In the genomic region with DNA sequence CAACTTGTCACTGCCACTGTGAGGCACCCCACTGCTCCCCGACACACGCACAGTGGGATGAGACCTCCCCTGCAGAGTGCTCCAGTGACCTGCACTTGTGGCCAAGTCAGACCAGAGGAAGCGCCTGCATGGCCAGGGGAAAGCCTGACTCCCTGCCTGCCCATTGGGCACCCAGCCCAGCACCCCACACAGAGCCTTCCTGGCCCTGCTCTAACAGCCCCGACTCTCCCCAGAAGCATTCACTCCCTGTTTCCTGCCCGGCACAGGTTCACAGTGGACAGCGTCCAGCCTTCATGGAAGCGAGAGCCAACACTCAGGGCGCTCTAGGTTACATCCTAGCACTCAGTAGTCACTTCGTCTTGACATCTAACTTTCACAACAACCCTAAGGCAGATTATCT, we compare ENCODE assay signal across 16 cellular contexts. TPM values are rescaled to one million over a fixed set of nuclear protein-coding genes. Genes with fewer than 3 reads are reported as not detected.
A peak's percentile ranks its signal among the peaks of the same experiment; 100 is the strongest.
DNase-seq lines count a peak whose midpoint lies in the region; ATAC-seq and TF ChIP-seq lines count a peak whose summit lies in the region.
"Had no signal": no experiment of that assay in that cellular context is flagged by ENCODE, and none has a peak within 500 bp of the region (broad histone marks: within the 10 kb centered on the region; RNA-seq: fewer than 3 reads in every experiment).

No MANE protein-coding gene starts in this region.

- H3K27me3 ChIP-seq in BLaER1 (no peaks in the 10 kb centered on the region), heart right ventricle (no peaks in the 10 kb centered on the region), osteoblast (ENCODE audit: insufficient read depth, low read length) (no peaks in the 10 kb centered on the region), mesendoderm (ENCODE audit: insufficient read depth, low read length, poor library complexity) (no peaks in the 10 kb centered on the region), BE2C (no peaks in the 10 kb centered on the region)

- H3K27me3 Mint-ChIP-seq in WTC11 (ENCODE audit: low read depth) = no peaks in the 10 kb centered on the region

- H2BK120ac ChIP-seq in mesendoderm (ENCODE audit: low read depth, low read length) = no peak overlapping the region

- H3K56ac ChIP-seq in mesendoderm (ENCODE audit: low read length) = no peak overlapping the region

- peak overlapping the region; percentile 90 for H3K4me2 ChIP-seq in BLaER1
- H3K4me2 ChIP-seq in osteoblast (ENCODE audit: insufficient read depth, low read length) = no peak overlapping the region
- no peak overlapping the region for H3K4me2 ChIP-seq in mesendoderm (ENCODE audit: low read length)

- H2BK5ac ChIP-seq in mesendoderm (ENCODE audit: low read length) = no peak overlapping the region

- peak overlapping the region; percentile 16; the same call in 1 of the 2 replicates for H3K27ac ChIP-seq in BLaER1
- peak overlapping the region in 6 of 10 donors; percentile 25 to 65 (median 30) for H3K27ac ChIP-seq in heart right ventricle
- no peak overlapping the region for H3K27ac ChIP-seq in osteoblast (ENCODE audit: low read depth, low read length)
- no peak overlapping the region for H3K27ac ChIP-seq in mesendoderm (ENCODE audit: low read depth, low read length)

- peak overlapping the region; percentile 70 for H3K27ac Mint-ChIP-seq in WTC11

- H3K4me3 ChIP-seq in BLaER1 (no peak overlapping the region), heart right ventricle (peak overlapping the region in 1 of 10 donors; percentile 1), osteoblast (ENCODE audit: insufficient read depth, low read length) (no peak overlapping the region), mesendoderm (ENCODE audit: low read length) (no peak overlapping the region), BE2C (ENCODE audit: low read depth, low read length) (no peak overlapping the region)
- H3K4me3 ChIP-seq: HAP-1, K562 had no signal

- no peak overlapping the region for H2AFZ ChIP-seq in osteoblast (ENCODE audit: low read length)

- H3K79me2 ChIP-seq in osteoblast (ENCODE audit: insufficient read depth, low read length) (no peaks in the 10 kb centered on the region), mesendoderm (ENCODE audit: control insufficient read depth, insufficient read depth, low read length) (peaks cover 73% of the 10 kb centered on the region)

- no peak overlapping the region for H4K8ac ChIP-seq in mesendoderm (ENCODE audit: low read depth, low read length)

- no peak overlapping the region for H2BK15ac ChIP-seq in mesendoderm (replicated peaks; ENCODE audit: low read depth)

- no peaks in the 10 kb centered on the region for H3K9me3 Mint-ChIP-seq in WTC11
- H3K9me3 Mint-ChIP-seq: CD14-positive monocyte had no signal

- H4K20me1 ChIP-seq in BLaER1 (no peaks in the 10 kb centered on the region), osteoblast (ENCODE audit: insufficient read depth, low read length) (no peaks in the 10 kb centered on the region)

- no peak overlapping the region for H3K4me3 Mint-ChIP-seq in WTC11
- H3K4me3 Mint-ChIP-seq: CD14-positive monocyte had no signal

- no peak overlapping the region for H3K4ac ChIP-seq in mesendoderm (ENCODE audit: low read depth, low read length)

- peaks cover 33% of the 10 kb centered on the region for H3K79me1 ChIP-seq in mesendoderm (ENCODE audit: low read length)

- CTCF ChIA-PET in WTC11 (lab: Charles Lee) = interaction anchor here (1.3 to 5.3 kb wide), 3 partner anchors 19 to 62 kb away, joined by 6 to 122 read pairs (median 8); no protein-coding TSS in a partner anchor

- DNase-seq in WTC11 (ENCODE audit: low spot score) = no peak
- DNase-seq in heart right ventricle = peak in 1 of 2 donors; percentile 31
- peak; percentile 62 for DNase-seq in osteoblast (ENCODE audit: insufficient read length, low spot score, missing footprints)
- DNase-seq in mesendoderm = no peak
- no peak for DNase-seq in BE2C
- DNase-seq: Caco-2, NCI-H1092, NCI-H446 treated with DMSO at 0.1 percent for 48 hours, NCI-H774, SIG-M5 had no signal

- H3K9ac ChIP-seq in BLaER1 (peak overlapping the region; percentile 28; the same call in 1 of the 2 replicates), mesendoderm (ENCODE audit: low read length) (no peak overlapping the region)

- TF ChIP-seq CTCF in WTC11 (IDR thresholded peaks at IDR 0.05) (no peak), heart right ventricle (IDR thresholded peaks at IDR 0.05) (no peak), osteoblast (IDR thresholded peaks at IDR 0.05; ENCODE audit: extremely low read depth, low read depth, low read length) (no peak), BE2C (IDR thresholded peaks at IDR 0.05; ENCODE audit: low read depth, low read length) (no peak)

- H3K4me1 Mint-ChIP-seq in WTC11 = peaks cover 40% of the 10 kb centered on the region
- H3K4me1 Mint-ChIP-seq: CD14-positive monocyte had no signal

- H3K18ac ChIP-seq in mesendoderm (ENCODE audit: low read length) = no peak overlapping the region

- intact Hi-C loops in heart right ventricle (cut with DNase I) = no loop called here

- no peak overlapping the region for H3K23ac ChIP-seq in mesendoderm (ENCODE audit: low read length)

- peaks cover 93% of the 10 kb centered on the region for H3K4me1 ChIP-seq in BLaER1
- peaks cover 7 to 86% (median 42%) of the 10 kb centered on the region in 9 donors for H3K4me1 ChIP-seq in heart right ventricle
- peaks cover 15% of the 10 kb centered on the region for H3K4me1 ChIP-seq in osteoblast (ENCODE audit: insufficient read depth, low read length)
- H3K4me1 ChIP-seq in mesendoderm (ENCODE audit: control insufficient read depth, low read depth, low read length) = peaks cover 2% of the 10 kb centered on the region
- no peaks in the 10 kb centered on the region for H3K4me1 ChIP-seq in BE2C
- H3K4me1 ChIP-seq: Caco-2, HAP-1 had no signal

- no peak for ATAC-seq in WTC11
- peak in 7 of 8 donors; percentile 4 to 54 (median 34) for ATAC-seq in heart right ventricle
- ATAC-seq in HG03175 (IDR thresholded peaks at IDR 0.05; ENCODE audit: unreplicated experiment) = no peak
- ATAC-seq in HG03280 (IDR thresholded peaks at IDR 0.05; ENCODE audit: unreplicated experiment) = no peak
- ATAC-seq: K562 had no signal

- no peak overlapping the region for H2AK5ac ChIP-seq in mesendoderm (ENCODE audit: low read length)

- 22 to 42% methylated on average over 9 of the region's 9 CpGs for WGBS in heart right ventricle, 2 donors
- no CpG with 5 or more reads among the region's 9 CpGs for WGBS in mesendoderm (ENCODE audit: extremely low coverage, insufficient coverage, low lambda C conversion rate)

- H4K5ac ChIP-seq in mesendoderm (ENCODE audit: low read length) = no peak overlapping the region

- H3K36me3 ChIP-seq in BLaER1 = no peaks in the 10 kb centered on the region
- peaks cover 0 to 18% (median 0%) of the 10 kb centered on the region in 9 donors for H3K36me3 ChIP-seq in heart right ventricle
- no peaks in the 10 kb centered on the region for H3K36me3 ChIP-seq in osteoblast (ENCODE audit: insufficient read depth, low read length)
- H3K36me3 ChIP-seq in mesendoderm (ENCODE audit: control insufficient read depth, insufficient read depth, low read length) = peaks cover 15% of the 10 kb centered on the region
- H3K36me3 ChIP-seq in BE2C = no peaks in the 10 kb centered on the region
- H3K36me3 ChIP-seq: HAP-1 had no signal

- no peaks in the 10 kb centered on the region for H3K9me3 ChIP-seq in BLaER1
- no peaks in the 10 kb centered on the region for H3K9me3 ChIP-seq in heart right ventricle
- H3K9me3 ChIP-seq in osteoblast (ENCODE audit: low read depth, low read length) = no peaks in the 10 kb centered on the region
- no peaks in the 10 kb centered on the region for H3K9me3 ChIP-seq in BE2C
- H3K9me3 ChIP-seq: Caco-2, HAP-1 had no signal

- POLR2A ChIA-PET in WTC11 (lab: Charles Lee) = interaction anchor here (0.5 kb wide), 1 partner anchor 11 kb away, joined by 4 read pairs; no protein-coding TSS in a partner anchor

- peaks cover 59% of the 10 kb centered on the region for H3K36me3 Mint-ChIP-seq in WTC11
- H3K36me3 Mint-ChIP-seq: CD14-positive monocyte had no signal

TF ChIP-seq in WTC11, 78 proteins besides CTCF, POLR2A, EP300 and RAD21 (continues in another document):
- TF ChIP-seq CREB1 (CRISPR knock-in tag; IDR thresholded peaks at IDR 0.05) = no peak
- TF ChIP-seq ZBTB43 (CRISPR knock-in tag; IDR thresholded peaks at IDR 0.05) = no peak
- TF ChIP-seq ETV6 (CRISPR knock-in tag; IDR thresholded peaks at IDR 0.05) = no peak
- TF ChIP-seq, protein P1, sequence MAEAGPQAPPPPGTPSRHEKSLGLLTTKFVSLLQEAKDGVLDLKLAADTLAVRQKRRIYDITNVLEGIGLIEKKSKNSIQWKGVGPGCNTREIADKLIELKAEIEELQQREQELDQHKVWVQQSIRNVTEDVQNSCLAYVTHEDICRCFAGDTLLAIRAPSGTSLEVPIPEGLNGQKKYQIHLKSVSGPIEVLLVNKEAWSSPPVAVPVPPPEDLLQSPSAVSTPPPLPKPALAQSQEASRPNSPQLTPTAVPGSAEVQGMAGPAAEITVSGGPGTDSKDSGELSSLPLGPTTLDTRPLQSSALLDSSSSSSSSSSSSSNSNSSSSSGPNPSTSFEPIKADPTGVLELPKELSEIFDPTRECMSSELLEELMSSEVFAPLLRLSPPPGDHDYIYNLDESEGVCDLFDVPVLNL (CRISPR knock-in tag; IDR thresholded peaks at IDR 0.05; ENCODE audit: borderline replicate concordance, low read depth) = no peak
- TF ChIP-seq FOXP1 (CRISPR knock-in tag; IDR thresholded peaks at IDR 0.05; ENCODE audit: borderline replicate concordance) = 0 out of 2 replicates have a peak, but pooled peaks have one; percentile 51
- TF ChIP-seq IRF1 (CRISPR knock-in tag; IDR thresholded peaks at IDR 0.05) = no peak

RNA-seq across cellular contexts. Expression of gene RBPMS2, which starts 27.8 kb away (rescaled TPM):
- total RNA-seq in WTC11 (2021) = 195 to 210 TPM (median 202 TPM) in 3 replicates
- total RNA-seq in heart right ventricle = 100 to 1,000 TPM; 177 to 296 (median 213) TPM
- 100 to 1,000 TPM; 200 to 310 TPM for polyA plus RNA-seq in heart right ventricle
- 0.29 TPM in 1 of 2 replicates, not detected in the other for total RNA-seq in osteoblast
- polyA plus RNA-seq in mesendoderm (2013, experiment 1 of 2) = 252 TPM
- 256 TPM for polyA plus RNA-seq in mesendoderm (2013, experiment 2 of 2)
- 1.0 TPM for polyA plus RNA-seq in BE2C (2012; ENCODE audit: insufficient read depth, insufficient read length, low read depth)
- polyA plus RNA-seq: CD14-positive monocyte had no signal

Comparison
In these comparisons a context has a peak if more than half of its experiments do, and no peak if none do; other contexts are left out.
1. H3K27ac ChIP-seq: peak in BLaER1 (single experiment) and heart right ventricle (6 of 10); none in osteoblast (single experiment) and mesendoderm (single experiment).
2. ATAC-seq: peak in heart right ventricle (7 of 8); none in WTC11 (single experiment), HG03175 (single experiment) and HG03280 (single experiment).
3. RNA of gene RBPMS2, which starts 27.8 kb away (total RNA-seq): 177 to 296 TPM in heart right ventricle and 195 to 210 TPM in WTC11; 0.29 TPM in osteoblast; every median in the first group is over 100 times any median in the second.